18 cellular contexts compared by ENCODE assay signal in the genomic region with DNA sequence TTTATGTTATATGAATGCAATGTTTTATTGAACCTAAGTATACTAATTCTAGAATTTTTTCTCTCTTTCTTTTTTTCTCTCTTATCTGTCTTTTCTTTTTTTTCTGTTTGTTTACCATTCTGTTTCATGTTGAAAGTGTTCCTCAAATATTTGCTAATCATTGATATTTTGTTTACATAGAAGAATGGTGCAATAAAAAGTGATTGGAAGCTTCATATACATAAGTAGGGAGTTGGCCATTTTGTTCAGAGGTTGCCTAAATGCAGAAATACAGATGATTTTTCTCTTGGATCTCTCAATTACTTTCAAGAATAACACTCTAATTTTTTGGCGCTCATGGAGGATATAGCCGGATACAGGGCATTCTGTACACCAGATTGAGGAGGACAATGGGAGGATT. TPM values are rescaled to one million over a fixed set of nuclear protein-coding genes. Genes with fewer than 3 reads are reported as not detected.
A peak's percentile ranks its signal among the peaks of the same experiment; 100 is the strongest.
DNase-seq lines count a peak whose midpoint lies in the region; ATAC-seq, FAIRE-seq and TF ChIP-seq lines count a peak whose summit lies in the region.
"Had no signal": no experiment of that assay in that cellular context is flagged by ENCODE, and none has a peak within 500 bp of the region (broad histone marks: within the 10 kb centered on the region; RNA-seq: fewer than 3 reads in every experiment).

No MANE protein-coding gene starts in this region.

- FAIRE-seq in A204.1 (lab: Jason Lieb, UNC) = peak; percentile 3
- FAIRE-seq: G401.6, GM12891, GM19239 had no signal

- H3K9me3 ChIP-seq in liver (ENCODE audit: control insufficient read depth in 4 of 4, low read length in 3 of 4) (no peaks in the 10 kb centered on the region), spleen (no peaks in the 10 kb centered on the region)
- H3K9me3 ChIP-seq: BLaER1, HAP-1 had no signal

- no peak for TF ChIP-seq POLR2A in spleen (IDR thresholded peaks at IDR 0.05)

- H3K4me1 ChIP-seq in liver (ENCODE audit: control insufficient read depth in 4 of 4, insufficient read depth in 4 of 4, low read length in 3 of 4) = peaks cover 0 to 5% (median 1%) of the 10 kb centered on the region in 4 donors
- H3K4me1 ChIP-seq in spleen = no peaks in the 10 kb centered on the region
- H3K4me1 ChIP-seq: BLaER1, HAP-1 had no signal

- TF ChIP-seq RAD21 in liver (IDR thresholded peaks at IDR 0.05) = no peak

- intact Hi-C loops in left cardiac atrium (cut with DNase I) (no loop called here), spleen (cut with DNase I; ENCODE audit: low total_unique reads) (no loop called here)

- H3K9ac ChIP-seq in liver (ENCODE audit: low read depth in 1 of 2, low read length in 2 of 2) = no peak overlapping the region
- H3K9ac ChIP-seq: BLaER1, GM23248 had no signal

- H3K27ac ChIP-seq in liver (ENCODE audit: low read depth in 1 of 2, low read length in 2 of 2) (no peak overlapping the region), spleen (no peak overlapping the region)
- H3K27ac ChIP-seq: 22Rv1, BLaER1, GM23248 had no signal

- DNase-seq in NCI-H146 (lab: John Stamatoyannopoulos, UW) (peak; percentile 55), NCI-H748 treated with DMSO at 0.1 percent for 48 hours (lab: John Stamatoyannopoulos, UW) (peak; percentile 28), left cardiac atrium (no peak), spleen (no peak)
- DNase-seq: Calu3; CD4-positive, alpha-beta memory T cell; GM23248 had no signal

- WGBS in liver = 79% methylated on average over 2 of the region's 2 CpGs
- 93 to 100% (median 97%) methylated on average over 2 of the region's 2 CpGs for WGBS in spleen, 5 donors

- TF ChIP-seq CTCF in liver (IDR thresholded peaks at IDR 0.05; ENCODE audit: low read depth, low read length, missing input control) (no peak), spleen (IDR thresholded peaks at IDR 0.05 in 8 of 11, conservative IDR thresholded peaks at IDR 0.05 in 3 of 11) (no peak)

- H3K27me3 ChIP-seq in liver (ENCODE audit: control insufficient read depth in 4 of 4, insufficient read depth in 4 of 4, low read length in 3 of 4) (no peaks in the 10 kb centered on the region), spleen (replicated peaks in 1 of 7) (peaks cover 0 to 30% (median 0%) of the 10 kb centered on the region in 7 donors)

- no peaks in the 10 kb centered on the region for H3K36me3 ChIP-seq in liver (ENCODE audit: control insufficient read depth in 4 of 4, insufficient read depth in 3 of 4, low read depth in 1 of 4, low read length in 3 of 4)
- H3K36me3 ChIP-seq in spleen = no peaks in the 10 kb centered on the region
- H3K36me3 ChIP-seq: BLaER1, HAP-1 had no signal

- H3K4me3 ChIP-seq in liver (ENCODE audit: low read depth in 1 of 3, low read length in 3 of 3) (no peak overlapping the region), spleen (no peak overlapping the region)
- H3K4me3 ChIP-seq: BLaER1, GM23248, HAP-1 had no signal

- ATAC-seq in GM21515 (IDR thresholded peaks at IDR 0.05; ENCODE audit: unreplicated experiment) (no peak), left cardiac atrium (no peak)

TF ChIP-seq in liver, 16 proteins besides CTCF, POLR2A, EP300 and RAD21:
- TF ChIP-seq YY1 (IDR thresholded peaks at IDR 0.05) = peak; percentile 84
- no peak for TF ChIP-seq NR2F2 (IDR thresholded peaks at IDR 0.05)
- peak; percentile 31 for TF ChIP-seq FOXA2 (IDR thresholded peaks at IDR 0.05)
- peak in 1 of 2 donors; percentile 10 for TF ChIP-seq RXRA (IDR thresholded peaks at IDR 0.05)
- peak in 1 of 2 donors; percentile 30 for TF ChIP-seq HNF4A (conservative IDR thresholded peaks at IDR 0.05)
- TF ChIP-seq HNF4G (IDR thresholded peaks at IDR 0.05) = no peak

RNA-seq across cellular contexts. Expression of gene SERTM2, which starts 5.7 kb away (rescaled TPM):
- total RNA-seq in liver = 10 to 100 TPM in 1 of 2 donors, under 1 TPM in 1; 0.09 to 16.2 TPM
- polyA plus RNA-seq in liver = 1 to 10 TPM in 1 of 2 donors, under 1 TPM in 1; 0.96 to 4.3 TPM
- total RNA-seq in left cardiac atrium = not detected
- 1 to 10 TPM in 4 of 7 donors, under 1 TPM in 3; 0.44 to 2.7 (median 1.0) TPM for total RNA-seq in spleen
- under 1 TPM; 0.24 to 0.45 (median 0.38) TPM for polyA plus RNA-seq in spleen
- total RNA-seq: A673; Calu3; CD4-positive, alpha-beta memory T cell; GM23248 had no signal
- polyA plus RNA-seq: CD14-positive monocyte; CD4-positive, alpha-beta memory T cell; GM23248 had no signal

Comparison
In these comparisons a context has a peak if more than half of its experiments do, and no peak if none do; other contexts are left out.
1. DNase-seq: peak in NCI-H146 (single experiment) and NCI-H748 treated with DMSO at 0.1 percent for 48 hours (single experiment); none in left cardiac atrium (single experiment) and spleen (single experiment).